ENCODE assay signal across 25 cellular contexts in the genomic region with DNA sequence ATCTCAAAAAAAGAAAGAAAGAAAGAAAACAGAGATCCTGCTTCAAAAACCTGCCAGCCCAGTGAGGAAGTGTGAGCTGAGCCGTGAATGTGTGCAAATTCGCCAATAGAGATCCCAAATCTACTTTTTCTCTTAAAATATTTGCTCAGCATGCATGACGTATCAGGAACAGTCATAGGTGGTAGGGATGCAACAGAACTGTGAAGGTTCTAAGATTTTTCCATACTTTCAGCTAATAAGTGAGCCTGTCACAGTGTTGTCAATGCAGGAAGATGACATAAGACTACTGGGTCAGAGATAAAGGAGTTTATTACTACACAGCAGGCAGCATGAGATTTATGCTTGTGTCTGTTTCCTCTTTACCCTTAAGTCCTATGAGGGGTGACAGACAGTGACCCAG.
DNase-seq lines count a peak whose midpoint lies in the region; ATAC-seq, FAIRE-seq and TF ChIP-seq lines count a peak whose summit lies in the region.
"Had no signal": no experiment of that assay in that cellular context is flagged by ENCODE, and none has a peak within 500 bp of the region (broad histone marks: within the 10 kb centered on the region; RNA-seq: fewer than 3 reads in every experiment).

No MANE protein-coding gene starts in this region.

- POLR2A ChIA-PET in HepG2 (lab: Yijun Ruan, JAX), result no interaction called here

- H3K9me3 ChIP-seq in HepG2 (ENCODE audit: low read length), result no peaks in the 10 kb centered on the region
- no peaks in the 10 kb centered on the region for H3K9me3 ChIP-seq in right lobe of liver
- H3K9me3 ChIP-seq in KOPT-K1 (ENCODE audit: insufficient read depth, low read length, poor library complexity, severe bottlenecking), result peaks cover 4% of the 10 kb centered on the region
- H3K9me3 ChIP-seq in RWPE2 (ENCODE audit: severe bottlenecking), result no peaks in the 10 kb centered on the region
- peaks cover 2% of the 10 kb centered on the region for H3K9me3 ChIP-seq in lower lobe of right lung
- H3K9me3 ChIP-seq: BE2C had no signal

- H3K4me3 ChIP-seq in HepG2 (replicated peaks in 1 of 3; ENCODE audit: insufficient read depth in 1 of 3, low read depth in 2 of 3, low read length in 3 of 3) (no peak overlapping the region), right lobe of liver (no peak overlapping the region), RWPE2 (ENCODE audit: severe bottlenecking) (no peak overlapping the region), lower lobe of right lung (no peak overlapping the region)
- H3K4me3 ChIP-seq: A549, GM23248 had no signal

- BruUV-seq in HepG2 (replicated peaks; lab: Mats Ljungman, UMichigan), result no TSS peak

- H3K36me3 ChIP-seq in HepG2 (replicated peaks in 1 of 2; ENCODE audit: control insufficient read depth in 1 of 2, insufficient read depth in 2 of 2, low read length in 2 of 2) (no peaks in the 10 kb centered on the region), right lobe of liver (no peaks in the 10 kb centered on the region), KOPT-K1 (ENCODE audit: insufficient read depth, low read length) (no peaks in the 10 kb centered on the region), RWPE2 (ENCODE audit: low read depth) (no peaks in the 10 kb centered on the region), lower lobe of right lung (no peaks in the 10 kb centered on the region)
- H3K36me3 ChIP-seq: BE2C had no signal

- in situ Hi-C loops in HepG2 (cut with HindIII; ENCODE audit: extremely low pct_ligation_motif_present, low pct_unique_long_range_greater_than_20kb), result no loop called here

- no peak for TF ChIP-seq RAD21 in HepG2 (CRISPR knock-in tag; IDR thresholded peaks at IDR 0.05)

- FAIRE-seq in HepG2 (lab: Jason Lieb, UNC), result no peak
- FAIRE-seq: A549, G401.6, GM12892, GM19239, H1 had no signal

- ATAC-seq in HepG2, result no peak
- no peak for ATAC-seq in right lobe of liver
- ATAC-seq in RWPE2 (ENCODE audit: low read depth), result no peak; the same call in 2 of the 3 replicates
- ATAC-seq in lower lobe of right lung, result no peak
- ATAC-seq: CD8-positive, alpha-beta T cell had no signal

- H3K27ac ChIP-seq in HepG2 (ENCODE audit: extremely low read length, insufficient read depth, low read length) (no peak overlapping the region), right lobe of liver (no peak overlapping the region), KOPT-K1 (ENCODE audit: low read depth, low read length, poor library complexity, severe bottlenecking) (peak overlapping the region; percentile 68), RWPE2 (ENCODE audit: poor library complexity, severe bottlenecking) (no peak overlapping the region), lower lobe of right lung (no peak overlapping the region)
- H3K27ac ChIP-seq: A549, C4-2B, GM23248 had no signal

- DNase-seq in HepG2 (ENCODE audit: low spot score) (no peak), right lobe of liver (no peak), RWPE2 (ENCODE audit: low spot score) (peak; percentile 18), lower lobe of right lung (no peak), NCI-H187 treated with DMSO at 0.1 percent for 48 hours (lab: John Stamatoyannopoulos, UW) (no peak), mucosa of gallbladder (ENCODE audit: low spot score) (no peak)
- DNase-seq: 8988T; ACHN; AML-193; BE2C; Caco-2; CD4-positive, CD25-positive, alpha-beta regulatory T cell; CD8-positive, alpha-beta T cell; DMS153; DND-41; GM23248; H7; HCEC 1CT had no signal

- no peak overlapping the region for H3K9ac ChIP-seq in HepG2 (ENCODE audit: insufficient read depth, low read depth, low read length)
- H3K9ac ChIP-seq: GM23248 had no signal

- H3K4me2 ChIP-seq in HepG2 (ENCODE audit: low read depth, low read length), result no peak overlapping the region
- H3K4me2 ChIP-seq: A549 had no signal

- H2AFZ ChIP-seq in HepG2 (ENCODE audit: low read length), result no peak overlapping the region
- H2AFZ ChIP-seq: GM23248 had no signal

- H3K4me1 ChIP-seq in HepG2 (ENCODE audit: insufficient read depth, low read length) (no peaks in the 10 kb centered on the region), right lobe of liver (no peaks in the 10 kb centered on the region), RWPE2 (ENCODE audit: insufficient read depth, poor library complexity, severe bottlenecking) (no peaks in the 10 kb centered on the region), lower lobe of right lung (no peaks in the 10 kb centered on the region)
- H3K4me1 ChIP-seq: A549, BE2C had no signal

- TF ChIP-seq CTCF in HepG2 (CRISPR knock-in tag; IDR thresholded peaks at IDR 0.05), result no peak
- no peak for TF ChIP-seq CTCF in right lobe of liver (IDR thresholded peaks at IDR 0.05)
- TF ChIP-seq CTCF in RWPE2 (IDR thresholded peaks at IDR 0.05; ENCODE audit: poor library complexity, severe bottlenecking), result no peak
- TF ChIP-seq CTCF in lower lobe of right lung (IDR thresholded peaks at IDR 0.05), result no peak

- no peak for TF ChIP-seq EP300 in HepG2 (IDR thresholded peaks at IDR 0.05; ENCODE audit: low read depth in 2 of 2, low read length in 2 of 2)
- TF ChIP-seq EP300 in HepG2 (CRISPR knock-in tag; IDR thresholded peaks at IDR 0.05; ENCODE audit: borderline replicate concordance), result no peak

- no peaks in the 10 kb centered on the region for H3K79me2 ChIP-seq in HepG2 (ENCODE audit: insufficient read depth, low read length)

- TF ChIP-seq POLR2A in HepG2 (IDR thresholded peaks at IDR 0.05; ENCODE audit: insufficient read depth in 1 of 2, low read depth in 2 of 2, low read length in 2 of 2) (no peak), right lobe of liver (IDR thresholded peaks at IDR 0.05) (no peak)

- 19% methylated on average over 3 of the region's 3 CpGs for WGBS in HepG2 (ENCODE audit: low lambda C conversion rate)
- 55% methylated on average over 3 of the region's 3 CpGs for WGBS in right lobe of liver (ENCODE audit: insufficient coverage, low coverage, low lambda C conversion rate, missing lambda C conversion rate)

- CTCF ChIA-PET in HepG2 (lab: Yijun Ruan, JAX; ENCODE audit: low intra/inter-chr PET ratio, low total read pairs), result no interaction called here

- no peaks in the 10 kb centered on the region for H4K20me1 ChIP-seq in HepG2 (ENCODE audit: insufficient read depth, low read length)

- intact Hi-C loops in HepG2 (cut with micrococcal nuclease; ENCODE audit: unreplicated experiment) (no loop called here), right lobe of liver (cut with DNase I) (no loop called here), lower lobe of right lung (cut with DNase I) (no loop called here)

- H3K27me3 ChIP-seq in HepG2 (ENCODE audit: control insufficient read depth in 1 of 2, insufficient read depth in 2 of 2, low read length in 2 of 2) (peaks cover 0 to 6% of the 10 kb centered on the region in 2 experiments; a peak in 1 of 5 replicates), right lobe of liver (no peaks in the 10 kb centered on the region), RWPE2 (ENCODE audit: insufficient read depth, poor library complexity, severe bottlenecking) (no peaks in the 10 kb centered on the region), lower lobe of right lung (ENCODE audit: low read depth) (peaks cover 20% of the 10 kb centered on the region)

TF ChIP-seq in HepG2, 621 proteins besides CTCF, POLR2A, EP300 and RAD21:
- no peak for TF ChIP-seq ZNF33B (CRISPR knock-in tag; IDR thresholded peaks at IDR 0.05)
- no peak for TF ChIP-seq MBD4 (IDR thresholded peaks at IDR 0.05; ENCODE audit: borderline replicate concordance, low read length)
- no peak for TF ChIP-seq MZF1 (CRISPR knock-in tag; IDR thresholded peaks at IDR 0.05; ENCODE audit: borderline replicate concordance)
- no peak for TF ChIP-seq FOXP1 (IDR thresholded peaks at IDR 0.05)
- TF ChIP-seq FOXP1 (CRISPR knock-in tag; IDR thresholded peaks at IDR 0.05), result no peak
- TF ChIP-seq ZNF280D (CRISPR knock-in tag; IDR thresholded peaks at IDR 0.05), result no peak
- peak; percentile 66 for TF ChIP-seq CREB1 (IDR thresholded peaks at IDR 0.05)
- TF ChIP-seq CREB1 (CRISPR knock-in tag; IDR thresholded peaks at IDR 0.05), result no peak
- TF ChIP-seq ATF7-NPFF (CRISPR knock-in tag; IDR thresholded peaks at IDR 0.05; ENCODE audit: low read depth), result no peak
- no peak for TF ChIP-seq GMEB1 (CRISPR knock-in tag; IDR thresholded peaks at IDR 0.05; ENCODE audit: borderline replicate concordance)
